In the genomic region with DNA sequence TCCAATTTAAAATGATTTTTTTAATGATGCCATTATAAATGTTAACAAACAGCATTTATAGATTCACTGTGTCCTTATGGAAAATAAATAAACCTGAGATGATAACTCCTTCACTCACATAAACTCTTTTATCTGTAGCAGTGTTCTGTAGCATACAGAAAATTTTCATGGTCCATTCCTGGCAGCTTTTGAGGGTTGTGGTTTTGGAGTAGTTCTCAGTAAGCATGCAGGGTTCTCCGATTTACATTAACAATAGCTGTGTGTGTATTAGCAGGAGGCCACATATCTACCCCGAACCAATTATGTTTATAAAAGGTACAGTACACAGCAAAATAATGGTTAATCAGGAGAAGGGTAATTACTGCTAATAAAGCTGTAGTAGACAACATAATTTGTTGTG, we compare ENCODE assay signal across 24 cellular contexts.
DNase-seq lines count a peak whose midpoint lies in the region; TF ChIP-seq lines count a peak whose summit lies in the region.
"Had no signal": no experiment of that assay in that cellular context is flagged by ENCODE, and none has a peak within 500 bp of the region (broad histone marks: within the 10 kb centered on the region; RNA-seq: fewer than 3 reads in every experiment).

No MANE protein-coding gene starts in this region.

- H3K9me3 ChIP-seq in mesenchymal stem cell (ENCODE audit: control insufficient read depth, low read length) (no peaks in the 10 kb centered on the region), spleen (no peaks in the 10 kb centered on the region)
- H3K9me3 ChIP-seq: BLaER1, Caco-2, HAP-1, SJSA1 had no signal

- H3K27ac ChIP-seq in mesenchymal stem cell (ENCODE audit: low read length, poor library complexity, severe bottlenecking), result no peak overlapping the region
- H3K27ac ChIP-seq in spleen, result no peak overlapping the region
- H3K27ac ChIP-seq: BLaER1, SJSA1 had no signal

- H2BK12ac ChIP-seq in mesenchymal stem cell (ENCODE audit: low read length in 2 of 2), result no peak overlapping the region

- no CpG with 5 or more reads among the region's 2 CpGs for WGBS in mesenchymal stem cell
- 61 to 76% (median 70%) methylated on average over 2 of the region's 2 CpGs for WGBS in spleen, 5 donors

- H3K4me1 ChIP-seq in mesenchymal stem cell (ENCODE audit: control insufficient read depth, insufficient read depth, low read depth, low read length) (no peaks in the 10 kb centered on the region), spleen (no peaks in the 10 kb centered on the region)
- H3K4me1 ChIP-seq: BLaER1, Caco-2, HAP-1, SJSA1 had no signal

- DNase-seq in NCI-H1436 (lab: John Stamatoyannopoulos, UW) (peak; percentile 0), NCI-H1436 treated with DMSO at 0.1 percent for 48 hours (lab: John Stamatoyannopoulos, UW) (no peak), NCI-H146 treated with DMSO at 0.1 percent for 48 hours (lab: John Stamatoyannopoulos, UW; ENCODE audit: unreplicated experiment) (peak; percentile 43), NCI-H748 treated with DMSO at 0.1 percent for 48 hours (lab: John Stamatoyannopoulos, UW) (peak; percentile 68), choroid plexus epithelial cell (ENCODE audit: low read depth) (peak; percentile 5), mesenchymal stem cell (no peak), spleen (no peak)
- DNase-seq in stimulated activated CD4-positive, alpha-beta T cell treated with anti-CD3 and anti-CD28 coated beads, Interleukin-4, amount 100 ng/mL, for 24 hours, result no peak
- DNase-seq: 8988T; Caco-2; CD4-positive, alpha-beta T cell; GF-D8; HFFc6; Karpas-422; NCI-H1092 treated with DMSO at 0.1 percent for 48 hours; NCI-H2029; NCI-H524; Right ventricle myocardium superior; RPMI8226; T-cell had no signal

- H3K9ac ChIP-seq in mesenchymal stem cell (ENCODE audit: low read length), result no peak overlapping the region
- H3K9ac ChIP-seq: BLaER1 had no signal

- H2AFZ ChIP-seq in mesenchymal stem cell (ENCODE audit: low read depth, low read length), result no peak overlapping the region
- H2AFZ ChIP-seq: GM23338 had no signal

- H3K23ac ChIP-seq in mesenchymal stem cell (ENCODE audit: low read length in 2 of 2), result no peak overlapping the region

- intact Hi-C loops in spleen (cut with DNase I; ENCODE audit: low total_unique reads), result no loop called here

- H2BK5ac ChIP-seq in mesenchymal stem cell (ENCODE audit: low read depth, low read length, poor library complexity, severe bottlenecking), result no peak overlapping the region

- H2BK15ac ChIP-seq in mesenchymal stem cell (ENCODE audit: low read depth, poor library complexity, severe bottlenecking), result no peak overlapping the region

- TF ChIP-seq CTCF in choroid plexus epithelial cell (conservative IDR thresholded peaks at IDR 0.05; ENCODE audit: low read depth, low read length) (no peak), spleen (IDR thresholded peaks at IDR 0.05 in 8 of 11, conservative IDR thresholded peaks at IDR 0.05 in 3 of 11) (no peak)

- H3K27me3 ChIP-seq in mesenchymal stem cell (ENCODE audit: control insufficient read depth in 1 of 2, insufficient read depth in 1 of 2, low read length in 2 of 2) (no peaks in the 10 kb centered on the region), spleen (replicated peaks in 1 of 7) (peaks cover 0 to 3% (median 0%) of the 10 kb centered on the region in 7 donors)
- H3K27me3 ChIP-seq: BLaER1 had no signal

- H2BK120ac ChIP-seq in mesenchymal stem cell (ENCODE audit: low read depth, low read length), result no peak overlapping the region

- no peak overlapping the region for H4K91ac ChIP-seq in mesenchymal stem cell (ENCODE audit: low read length)

- no peak overlapping the region for H3K18ac ChIP-seq in mesenchymal stem cell (ENCODE audit: low read depth in 1 of 2, low read length in 2 of 2)

- H3K4ac ChIP-seq in mesenchymal stem cell (ENCODE audit: low read depth in 1 of 2, low read length in 2 of 2), result no peak overlapping the region

- no peak for TF ChIP-seq POLR2A in spleen (IDR thresholded peaks at IDR 0.05)

- H3K36me3 ChIP-seq in mesenchymal stem cell (ENCODE audit: control insufficient read depth in 1 of 2, insufficient read depth in 2 of 2, low read depth in 1 of 2, low read length in 2 of 2), result no peaks in the 10 kb centered on the region
- no peaks in the 10 kb centered on the region for H3K36me3 ChIP-seq in spleen
- H3K36me3 ChIP-seq: BLaER1, HAP-1, SJSA1 had no signal

- H2AK5ac ChIP-seq in mesenchymal stem cell (ENCODE audit: low read length, severe bottlenecking), result no peak overlapping the region

- no peaks in the 10 kb centered on the region for H3K79me1 ChIP-seq in mesenchymal stem cell (replicated peaks; ENCODE audit: low read length, poor library complexity, severe bottlenecking)

- H3K4me3 ChIP-seq in choroid plexus epithelial cell (ENCODE audit: low read depth, low read length) (no peak overlapping the region), mesenchymal stem cell (ENCODE audit: insufficient read depth in 1 of 2, low read depth in 1 of 2, low read length in 2 of 2) (no peak overlapping the region), spleen (no peak overlapping the region)
- H3K4me3 ChIP-seq: BLaER1, GM23338, HAP-1, SJSA1 had no signal

- no peak overlapping the region for H4K8ac ChIP-seq in mesenchymal stem cell (ENCODE audit: low read length)

- H3K14ac ChIP-seq in mesenchymal stem cell (ENCODE audit: low read length in 2 of 2), result no peak overlapping the region

- no peak overlapping the region for H3K4me2 ChIP-seq in mesenchymal stem cell (ENCODE audit: low read length, poor library complexity, severe bottlenecking)
- H3K4me2 ChIP-seq: BLaER1, GM23338 had no signal

Comparison
In these comparisons a context has a peak if more than half of its experiments do, and no peak if none do; other contexts are left out.
1. DNase-seq: peak in NCI-H1436 (single experiment), NCI-H146 treated with DMSO at 0.1 percent for 48 hours (single experiment), NCI-H748 treated with DMSO at 0.1 percent for 48 hours (single experiment) and choroid plexus epithelial cell (single experiment); none in NCI-H1436 treated with DMSO at 0.1 percent for 48 hours (single experiment), mesenchymal stem cell (single experiment), spleen (single experiment) and stimulated activated CD4-positive, alpha-beta T cell treated with anti-CD3 and anti-CD28 coated beads, Interleukin-4, amount 100 ng/mL, for 24 hours (single experiment).